In genomic region chr6:157867981-157868380, GRCh38 we compare ENCODE assay signal across 1 cellular context.
TF ChIP-seq lines count a peak whose summit lies in the region.

No MANE protein-coding gene starts in this region.

TF ChIP-seq in HepG2, 621 proteins besides CTCF, POLR2A, EP300 and RAD21:
- TF ChIP-seq BRCA1 (CRISPR knock-in tag; IDR thresholded peaks at IDR 0.05), result no peak
- TF ChIP-seq TEAD3 (CRISPR knock-in tag; optimal IDR thresholded peaks at IDR 0.05; ENCODE audit: borderline replicate concordance), result no peak
- no peak for TF ChIP-seq KIAA2018 (CRISPR knock-in tag; IDR thresholded peaks at IDR 0.05; ENCODE audit: borderline replicate concordance)
TF ChIP-seq in HepG2: peak in this region for 0.
